Comparison of ENCODE assay signal across 27 cellular contexts in genomic region chr3:117393119-117393518, GRCh38.
DNase-seq lines count a peak whose midpoint lies in the region; ATAC-seq and TF ChIP-seq lines count a peak whose summit lies in the region.
"Had no signal": no experiment of that assay in that cellular context is flagged by ENCODE, and none has a peak within 500 bp of the region (broad histone marks: within the 10 kb centered on the region; RNA-seq: fewer than 3 reads in every experiment).

No MANE protein-coding gene starts in this region.

- no peaks in the 10 kb centered on the region for H3K9me1 ChIP-seq in IMR-90 (ENCODE audit: insufficient read depth, low read length)

- no peaks in the 10 kb centered on the region for H3K27me3 ChIP-seq in IMR-90 (ENCODE audit: control insufficient read depth, insufficient read depth, low read length)

- peaks cover 13 to 25% of the 10 kb centered on the region in 2 donors for H3K9me3 Mint-ChIP-seq in activated naive CD4-positive, alpha-beta T cell treated with anti-CD3 and anti-CD28 coated beads, Interleukin-2, amount 50 U/mL, for 72 hours

- no peaks in the 10 kb centered on the region for H3K9me3 ChIP-seq in IMR-90 (ENCODE audit: control insufficient read depth, insufficient read depth, low read length)
- H3K9me3 ChIP-seq: HAP-1 had no signal

- no peak overlapping the region for H3K14ac ChIP-seq in IMR-90 (replicated peaks; ENCODE audit: low read depth, low read length)

- dilution Hi-C loops in IMR-90 (cut with HindIII; ENCODE audit: low sequenced_read_pairs, unreplicated experiment): no loop called here

- H3K27ac Mint-ChIP-seq in activated naive CD4-positive, alpha-beta T cell treated with anti-CD3 and anti-CD28 coated beads, Interleukin-2, amount 50 U/mL, for 72 hours: no peak overlapping the region
- H3K27ac Mint-ChIP-seq: B cell; CD14-positive monocyte; CD8-positive, alpha-beta memory T cell; HFFc6; IgD-negative memory B cell had no signal

- TF ChIP-seq RAD21 in IMR-90 (IDR thresholded peaks at IDR 0.05; ENCODE audit: low read length): no peak

- TF ChIP-seq CTCF in IMR-90 (conservative IDR thresholded peaks at IDR 0.05; ENCODE audit: low read depth, low read length): no peak
- TF ChIP-seq CTCF in fibroblast of pulmonary artery (IDR thresholded peaks at IDR 0.05; ENCODE audit: low read length, missing control alignments): no peak

- no peak overlapping the region for H2BK5ac ChIP-seq in IMR-90 (ENCODE audit: low read depth, low read length, poor library complexity, severe bottlenecking)

- no peaks in the 10 kb centered on the region for H3K36me3 Mint-ChIP-seq in activated naive CD4-positive, alpha-beta T cell treated with anti-CD3 and anti-CD28 coated beads, Interleukin-2, amount 50 U/mL, for 72 hours
- H3K36me3 Mint-ChIP-seq: CD14-positive monocyte; CD8-positive, alpha-beta memory T cell; IgD-negative memory B cell had no signal

- DNase-seq in IMR-90: peak; percentile 85
- peak; percentile 9 for DNase-seq in amniotic epithelial cell (ENCODE audit: low read depth)
- peak; percentile 18 for DNase-seq in fibroblast of pulmonary artery (ENCODE audit: low read depth)
- no peak for DNase-seq in activated naive CD4-positive, alpha-beta T cell treated with anti-CD3 and anti-CD28 coated beads, Interleukin-2, amount 50 U/mL, for 72 hours (ENCODE audit: low spot score in 2 of 2)
- no peak for DNase-seq in DMS 273 (lab: John Stamatoyannopoulos, UW; ENCODE audit: unreplicated experiment)
- DNase-seq in DMS79 treated with DMSO at 0.1 percent for 48 hours (lab: John Stamatoyannopoulos, UW): no peak
- no peak for DNase-seq in occipital lobe (lab: John Stamatoyannopoulos, UW)
- DNase-seq: Calu3; CD8-positive, alpha-beta memory T cell; GOT3; HFFc6; NCI-H1048; NCI-H1417; NCI-H1694; NCI-H2029 treated with DMSO at 0.1 percent for 48 hours; NCI-H2171; NCI-H226; NCI-H510A; NCI-H69; Right ventricle myocardium superior; RPMI8226; SW 1271 had no signal

- H2AK5ac ChIP-seq in IMR-90 (ENCODE audit: low read depth, low read length): no peak overlapping the region

- ATAC-seq in IMR-90 (ENCODE audit: low read depth): peak; percentile 46
- ATAC-seq in activated naive CD4-positive, alpha-beta T cell treated with anti-CD3 and anti-CD28 coated beads, Interleukin-2, amount 50 U/mL, for 72 hours: no peak

- no peak overlapping the region for H3K27ac ChIP-seq in IMR-90 (ENCODE audit: insufficient read depth, low read length)
- H3K27ac ChIP-seq: KMS-11 had no signal

- no CpG with 5 or more reads among the region's 1 CpG for WGBS in IMR-90 (ENCODE audit: extremely low coverage in 2 of 2, insufficient read length in 1 of 2), 2 experiments

- TF ChIP-seq POLR2A in IMR-90 (IDR thresholded peaks at IDR 0.05; ENCODE audit: low read depth, low read length): no peak

- H4K8ac ChIP-seq in IMR-90 (ENCODE audit: low read depth in 2 of 2, low read length in 2 of 2): no peak overlapping the region

- no peak overlapping the region for H4K5ac ChIP-seq in IMR-90 (ENCODE audit: low read depth, low read length)

- no peaks in the 10 kb centered on the region for H3K36me3 ChIP-seq in IMR-90 (ENCODE audit: control insufficient read depth, insufficient read depth, low read length)
- H3K36me3 ChIP-seq: HAP-1 had no signal

- CTCF ChIA-PET in IMR-90 (lab: Yijun Ruan, JAX): no interaction called here

- POLR2A ChIA-PET in IMR-90 (lab: Charles Lee; ENCODE audit: unreplicated experiment): no interaction called here

- H3K18ac ChIP-seq in IMR-90 (ENCODE audit: low read depth, low read length): no peak overlapping the region

- no peak overlapping the region for H2AK9ac ChIP-seq in IMR-90 (replicated peaks; ENCODE audit: low read depth, low read length, poor library complexity)

- H4K91ac ChIP-seq in IMR-90 (ENCODE audit: insufficient read depth, low read depth, low read length): no peak overlapping the region

- H3K4me3 ChIP-seq in IMR-90 (ENCODE audit: insufficient read depth, low read depth, low read length) (no peak overlapping the region), fibroblast of pulmonary artery (replicated peaks; ENCODE audit: low read depth, low read length) (no peak overlapping the region)
- H3K4me3 ChIP-seq: HAP-1 had no signal

- in situ Hi-C loops in IMR-90 (cut with MboI; ENCODE audit: low sequenced_read_pairs): no loop called here

- no peak overlapping the region for H2BK120ac ChIP-seq in IMR-90 (ENCODE audit: low read depth, low read length)

- H3K4me1 ChIP-seq in IMR-90 (ENCODE audit: control insufficient read depth, insufficient read depth, low read length): peaks cover 2% of the 10 kb centered on the region; the same call in 1 of the 2 replicates
- H3K4me1 ChIP-seq: HAP-1 had no signal

- H3K79me1 ChIP-seq in IMR-90 (ENCODE audit: low read depth in 1 of 2, low read length in 2 of 2): no peaks in the 10 kb centered on the region

- no peak overlapping the region for H2BK20ac ChIP-seq in IMR-90 (ENCODE audit: low read depth, low read length)

- BruUV-seq in IMR-90 (replicated peaks; lab: Mats Ljungman, UMichigan): no TSS peak

- no peak overlapping the region for H3K9ac ChIP-seq in IMR-90 (ENCODE audit: low read depth, low read length)
- H3K9ac ChIP-seq: KMS-11 had no signal

- no peaks in the 10 kb centered on the region for H4K20me1 ChIP-seq in IMR-90 (ENCODE audit: insufficient read depth, low read length)

- no peak overlapping the region for H2AFZ ChIP-seq in IMR-90 (replicated peaks; ENCODE audit: low read length, poor library complexity)

- no peak overlapping the region for H3K56ac ChIP-seq in IMR-90 (ENCODE audit: extremely low read depth, insufficient read depth, low read length)

- no peak overlapping the region for H3K4ac ChIP-seq in IMR-90 (ENCODE audit: low read depth, low read length)

- no peak overlapping the region for H3K4me2 ChIP-seq in IMR-90 (ENCODE audit: low read depth, low read length)
- H3K4me2 ChIP-seq: KMS-11 had no signal

- H3K23ac ChIP-seq in IMR-90 (ENCODE audit: low read depth, low read length): no peak overlapping the region

- H2BK15ac ChIP-seq in IMR-90 (ENCODE audit: low read depth, low read length): no peak overlapping the region

- intact Hi-C loops in IMR-90 (cut with micrococcal nuclease): no loop called here

TF ChIP-seq in IMR-90, 13 proteins besides CTCF, POLR2A, EP300 and RAD21:
- no peak for TF ChIP-seq FOS (IDR thresholded peaks at IDR 0.05; ENCODE audit: low read depth, low read length)
- TF ChIP-seq BHLHE40 (IDR thresholded peaks at IDR 0.05; ENCODE audit: low read depth, low read length): no peak
- TF ChIP-seq SMC3 (IDR thresholded peaks at IDR 0.05; ENCODE audit: low read depth, low read length): no peak
- no peak for TF ChIP-seq ELK1 (IDR thresholded peaks at IDR 0.05; ENCODE audit: borderline replicate concordance, low read depth, low read length)
- TF ChIP-seq RCOR1 (IDR thresholded peaks at IDR 0.05; ENCODE audit: insufficient replicate concordance, low read length): no peak
- no peak for TF ChIP-seq CEBPB (IDR thresholded peaks at IDR 0.05; ENCODE audit: low read depth, low read length)
- no peak for TF ChIP-seq NFE2L2 (IDR thresholded peaks at IDR 0.05; ENCODE audit: low read depth, low read length)
- TF ChIP-seq MAZ (IDR thresholded peaks at IDR 0.05; ENCODE audit: borderline replicate concordance, low read depth, low read length): no peak
- TF ChIP-seq MXI1 (IDR thresholded peaks at IDR 0.05; ENCODE audit: borderline replicate concordance, low read depth, low read length): no peak
- no peak for TF ChIP-seq MAFK (IDR thresholded peaks at IDR 0.05; ENCODE audit: low read depth, low read length)
- no peak for TF ChIP-seq CHD1 (IDR thresholded peaks at IDR 0.05; ENCODE audit: low read depth, low read length)
- TF ChIP-seq RFX5 (IDR thresholded peaks at IDR 0.05; ENCODE audit: low read depth, low read length): no peak
- TF ChIP-seq USF2 (IDR thresholded peaks at IDR 0.05; ENCODE audit: low read depth, low read length): no peak

Comparison
In these comparisons a context has a peak if more than half of its experiments do, and no peak if none do; other contexts are left out.
1. DNase-seq: peak in IMR-90 (single experiment), amniotic epithelial cell (single experiment) and fibroblast of pulmonary artery (single experiment); none in activated naive CD4-positive, alpha-beta T cell treated with anti-CD3 and anti-CD28 coated beads, Interleukin-2, amount 50 U/mL, for 72 hours (0 of 2), DMS 273 (single experiment), DMS79 treated with DMSO at 0.1 percent for 48 hours (single experiment) and occipital lobe (single experiment).